9 cellular contexts compared by ENCODE assay signal in the genomic region with DNA sequence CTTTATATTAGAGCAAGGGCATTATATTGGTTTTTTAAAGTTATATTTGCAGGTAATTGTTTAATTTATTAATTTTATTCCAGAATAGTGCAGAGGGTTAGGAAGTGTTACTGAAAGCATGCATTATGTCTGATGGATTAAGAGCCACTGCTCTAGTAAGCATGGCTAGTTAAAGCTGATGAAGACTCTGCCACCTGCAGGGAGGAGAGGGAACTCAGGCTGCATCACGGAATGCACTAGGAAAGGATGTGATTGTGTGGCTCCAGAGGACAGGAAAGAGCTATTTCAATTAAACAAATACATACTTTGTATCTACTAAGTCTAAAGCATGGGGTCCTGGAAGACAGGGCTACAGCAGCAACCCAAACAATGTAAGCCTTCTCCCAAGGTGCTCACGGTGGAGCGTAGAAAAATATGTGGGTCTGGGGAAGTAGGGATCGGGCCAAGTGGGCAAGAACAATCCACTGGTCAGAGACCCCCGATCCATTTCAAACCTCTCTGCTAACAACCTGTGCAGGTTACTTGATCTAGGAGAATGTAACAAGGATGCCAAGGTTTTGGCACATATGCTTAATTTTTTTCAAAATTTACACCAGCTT. TPM values are rescaled to one million over a fixed set of nuclear protein-coding genes. Genes with fewer than 3 reads are reported as not detected.
DNase-seq lines count a peak whose midpoint lies in the region; ATAC-seq and TF ChIP-seq lines count a peak whose summit lies in the region.
"Had no signal": no experiment of that assay in that cellular context is flagged by ENCODE, and none has a peak within 500 bp of the region (broad histone marks: within the 10 kb centered on the region; RNA-seq: fewer than 3 reads in every experiment).

No MANE protein-coding gene starts in this region.

- H3K27ac Mint-ChIP-seq in natural killer cell, result no peak overlapping the region

- no peak overlapping the region for H2BK15ac ChIP-seq in mesenchymal stem cell (ENCODE audit: low read depth, poor library complexity, severe bottlenecking)

- no peak overlapping the region for H2BK120ac ChIP-seq in mesenchymal stem cell (ENCODE audit: low read depth, low read length)

- H2BK5ac ChIP-seq in mesenchymal stem cell (ENCODE audit: low read depth, low read length, poor library complexity, severe bottlenecking), result no peak overlapping the region

- no peak overlapping the region for H3K4me2 ChIP-seq in mesenchymal stem cell (ENCODE audit: low read length, poor library complexity, severe bottlenecking)

- no peak overlapping the region for H3K23ac ChIP-seq in mesenchymal stem cell (ENCODE audit: low read length in 2 of 2)

- H3K9me3 Mint-ChIP-seq in natural killer cell, result peaks cover 2 to 4% of the 10 kb centered on the region in 2 donors

- whole genome bisulfite sequencing in mesenchymal stem cell, result 68% methylated on average over 4 of the region's 5 CpGs

- H3K4ac ChIP-seq in mesenchymal stem cell (ENCODE audit: low read depth in 1 of 2, low read length in 2 of 2), result no peak overlapping the region

- TF ChIP-seq CTCF in AG04449 (IDR thresholded peaks at IDR 0.05; ENCODE audit: insufficient read depth, low read length, missing control alignments), result peak; percentile 85
- peak; percentile 70 for TF ChIP-seq CTCF in colonic mucosa (IDR thresholded peaks at IDR 0.05)
- no peak for TF ChIP-seq CTCF in natural killer cell (IDR thresholded peaks at IDR 0.05)

- H2AFZ ChIP-seq in mesenchymal stem cell (ENCODE audit: low read depth, low read length), result no peak overlapping the region

- H3K4me1 Mint-ChIP-seq in natural killer cell, result no peaks in the 10 kb centered on the region

- no peak overlapping the region for H3K4me3 ChIP-seq in AG04449 (ENCODE audit: low read depth, low read length)
- no peak overlapping the region for H3K4me3 ChIP-seq in colonic mucosa
- no peak overlapping the region for H3K4me3 ChIP-seq in mesenchymal stem cell (ENCODE audit: insufficient read depth in 1 of 2, low read depth in 1 of 2, low read length in 2 of 2)

- H3K27ac ChIP-seq in colonic mucosa (no peak overlapping the region), mesenchymal stem cell (ENCODE audit: low read length, poor library complexity, severe bottlenecking) (no peak overlapping the region)

- ATAC-seq in GM19351 (IDR thresholded peaks at IDR 0.05; ENCODE audit: unreplicated experiment), result peak; percentile 85
- ATAC-seq in natural killer cell, result no peak

- no peak overlapping the region for H3K4me3 Mint-ChIP-seq in natural killer cell

- no peak overlapping the region for H2AK5ac ChIP-seq in mesenchymal stem cell (ENCODE audit: low read length, severe bottlenecking)

- H3K36me3 ChIP-seq in colonic mucosa, result no peaks in the 10 kb centered on the region
- no peaks in the 10 kb centered on the region for H3K36me3 ChIP-seq in mesenchymal stem cell (ENCODE audit: control insufficient read depth in 1 of 2, insufficient read depth in 2 of 2, low read depth in 1 of 2, low read length in 2 of 2)

- CTCF ChIA-PET in AG04449 (lab: Yijun Ruan, JAX), result interaction anchor here (0.6 to 6.3 kb wide), 48 partner anchors 10 to 1700 kb away, joined by 3 to 76 read pairs (median 4); partner anchors contain the start of genes GRXCR2 and PRELID2

- POLR2A ChIA-PET in AG04449 (lab: Yijun Ruan, JAX), result no interaction called here

- H3K9me3 ChIP-seq in colonic mucosa, result no peaks in the 10 kb centered on the region
- H3K9me3 ChIP-seq in mesenchymal stem cell (ENCODE audit: control insufficient read depth, low read length), result no peaks in the 10 kb centered on the region

- no peak overlapping the region for H2BK12ac ChIP-seq in mesenchymal stem cell (ENCODE audit: low read length in 2 of 2)

- H3K9ac ChIP-seq in colonic mucosa (ENCODE audit: low read depth in 2 of 2, low read length in 2 of 2), result no peak overlapping the region
- no peak overlapping the region for H3K9ac ChIP-seq in mesenchymal stem cell (ENCODE audit: low read length)

- H3K14ac ChIP-seq in mesenchymal stem cell (ENCODE audit: low read length in 2 of 2), result no peak overlapping the region

- no peaks in the 10 kb centered on the region for H3K27me3 ChIP-seq in colonic mucosa
- H3K27me3 ChIP-seq in mesenchymal stem cell (ENCODE audit: control insufficient read depth in 1 of 2, insufficient read depth in 1 of 2, low read length in 2 of 2), result no peaks in the 10 kb centered on the region

- H3K4me1 ChIP-seq in colonic mucosa, result no peaks in the 10 kb centered on the region
- no peaks in the 10 kb centered on the region for H3K4me1 ChIP-seq in mesenchymal stem cell (ENCODE audit: control insufficient read depth, insufficient read depth, low read depth, low read length)

- peak overlapping the region in 1 of 2 experiments; percentile 33 for H3K18ac ChIP-seq in mesenchymal stem cell (ENCODE audit: low read depth in 1 of 2, low read length in 2 of 2)

- no peak overlapping the region for H4K91ac ChIP-seq in mesenchymal stem cell (ENCODE audit: low read length)

- peaks cover 6% of the 10 kb centered on the region in 2 donors for H3K27me3 Mint-ChIP-seq in natural killer cell (ENCODE audit: low read depth in 2 of 2)

- DNase-seq in AG04449 (ENCODE audit: low read depth, low spot score), result no peak
- peak; percentile 1 for DNase-seq in NCI-H510A (lab: John Stamatoyannopoulos, UW)
- peak; percentile 80 for DNase-seq in colonic mucosa
- DNase-seq in mesenchymal stem cell, result peak; percentile 60
- no peak for DNase-seq in natural killer cell
- no peak for DNase-seq in central memory CD4-positive, alpha-beta T cell
- DNase-seq in NCI-H1694 treated with DMSO at 0.1 percent for 48 hours (lab: John Stamatoyannopoulos, UW), result no peak

- no peaks in the 10 kb centered on the region for H3K36me3 Mint-ChIP-seq in natural killer cell

- H3K79me1 ChIP-seq in mesenchymal stem cell (replicated peaks; ENCODE audit: low read length, poor library complexity, severe bottlenecking), result no peaks in the 10 kb centered on the region

- H4K8ac ChIP-seq in mesenchymal stem cell (ENCODE audit: low read length), result no peak overlapping the region

- intact Hi-C loops in colonic mucosa (cut with DNase I) (loop anchor here (5.0 to 10.0 kb wide), 2 partner anchors 63 to 206 kb away; no protein-coding TSS in a partner anchor), natural killer cell (cut with micrococcal nuclease) (no loop called here)

RNA-seq across cellular contexts. Expression of gene GRXCR2, which starts 15.3 kb away (rescaled TPM):
- not detected for total RNA-seq in colonic mucosa
- not detected for polyA plus RNA-seq in mesenchymal stem cell (2013, experiment 1 of 2)
- polyA plus RNA-seq in mesenchymal stem cell (2013, experiment 2 of 2), result not detected
- total RNA-seq in natural killer cell, result not detected
- total RNA-seq: temporal lobe had no signal

RNA-seq across cellular contexts. Expression of gene SH3RF2, which starts 48.3 kb away (rescaled TPM):
- total RNA-seq in colonic mucosa (10 to 100 TPM; 58.2 to 59.3 TPM), natural killer cell (under 1 TPM in 2 of 3 donors, not detected in 1; 0.28 to 0.35 TPM)
- polyA plus RNA-seq in mesenchymal stem cell (2013, experiment 1 of 2), result 1.3 TPM
- polyA plus RNA-seq in mesenchymal stem cell (2013, experiment 2 of 2), result 1.00 TPM

RNA-seq across cellular contexts. Expression of gene PRELID2, which starts 52.9 kb away (rescaled TPM):
- total RNA-seq in colonic mucosa (100 to 1,000 TPM in 1 of 2 donors, 10 to 100 TPM in 1; 96.2 to 105 TPM), natural killer cell (1 to 10 TPM; 1.5 to 3.1 (median 1.7) TPM)
- 3.5 TPM for polyA plus RNA-seq in mesenchymal stem cell (2013, experiment 1 of 2)
- polyA plus RNA-seq in mesenchymal stem cell (2013, experiment 2 of 2), result 3.7 TPM

Comparison
In these comparisons a context has a peak if more than half of its experiments do, and no peak if none do; other contexts are left out.
1. DNase-seq: peak in NCI-H510A (single experiment), colonic mucosa (single experiment) and mesenchymal stem cell (single experiment); none in AG04449 (single experiment), natural killer cell (single experiment), central memory CD4-positive, alpha-beta T cell (single experiment) and NCI-H1694 treated with DMSO at 0.1 percent for 48 hours (single experiment).
2. RNA of gene SH3RF2, which starts 48.3 kb away (total RNA-seq): 58.2 to 59.3 TPM in colonic mucosa; 0.28 to 0.35 TPM in natural killer cell; every median in the first group is over 10 times any median in the second.
3. RNA of gene PRELID2, which starts 52.9 kb away (total RNA-seq): 96.2 to 105 TPM in colonic mucosa; 1.5 to 3.1 TPM in natural killer cell; every median in the first group is over 10 times any median in the second.